ENCODE assay signal across 14 cellular contexts in the genomic region with DNA sequence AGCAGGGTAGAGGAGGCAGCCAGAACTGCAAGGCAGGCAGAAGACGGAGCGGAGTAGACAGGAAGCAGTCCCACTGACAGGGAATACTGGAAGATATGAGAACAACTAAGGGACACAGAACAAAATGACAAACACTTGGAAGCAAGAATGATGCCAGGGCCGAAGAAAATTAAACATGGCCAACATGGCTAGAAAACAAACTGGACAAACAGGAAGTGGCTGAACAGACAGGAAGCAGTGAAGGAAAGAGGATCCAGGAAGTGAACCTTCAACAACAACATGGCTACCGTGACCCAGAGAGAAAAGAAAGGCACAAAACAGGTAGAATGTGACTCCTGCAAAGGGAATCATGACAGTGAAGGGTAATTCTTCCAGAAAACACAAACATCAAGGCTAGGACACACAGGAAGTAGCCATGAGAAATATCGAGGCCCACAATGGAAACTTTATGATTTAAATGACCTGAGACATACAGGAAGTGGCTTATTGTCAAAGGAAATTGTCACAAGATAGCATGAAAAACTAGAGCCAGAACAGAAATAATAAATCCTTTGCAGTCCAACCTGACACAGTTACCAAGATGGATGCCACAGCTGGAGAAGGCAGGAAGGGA. TPM values are rescaled to one million over a fixed set of nuclear protein-coding genes. Genes with fewer than 3 reads are reported as not detected.
DNase-seq lines count a peak whose midpoint lies in the region; ATAC-seq, FAIRE-seq and TF ChIP-seq lines count a peak whose summit lies in the region.
"Had no signal": no experiment of that assay in that cellular context is flagged by ENCODE, and none has a peak within 500 bp of the region (broad histone marks: within the 10 kb centered on the region; RNA-seq: fewer than 3 reads in every experiment).

No MANE protein-coding gene starts in this region.

- no peak overlapping the region for H3K27ac ChIP-seq in ACC112 (ENCODE audit: low read depth, low read length)
- H3K27ac ChIP-seq in keratinocyte (ENCODE audit: control insufficient read depth, insufficient read depth, low read length): no peak overlapping the region
- no peak overlapping the region for H3K27ac ChIP-seq in right atrium auricular region
- H3K27ac ChIP-seq: WERI-Rb-1 had no signal

- H4K20me1 ChIP-seq in keratinocyte (ENCODE audit: control insufficient read depth, extremely low read depth, insufficient read depth, low read length): no peaks in the 10 kb centered on the region

- peak overlapping the region; percentile 47 for H2AFZ ChIP-seq in ACC112 (ENCODE audit: low read length, unreplicated experiment)
- H2AFZ ChIP-seq in keratinocyte (ENCODE audit: control insufficient read depth, low read length): peak overlapping the region; percentile 79

- H3K79me2 ChIP-seq in ACC112 (ENCODE audit: control insufficient read depth, insufficient read depth, low read length, unreplicated experiment) (no peaks in the 10 kb centered on the region), keratinocyte (ENCODE audit: control insufficient read depth, insufficient read depth, low read length) (no peaks in the 10 kb centered on the region)

- H3K4me1 ChIP-seq in ACC112 (ENCODE audit: control insufficient read depth, insufficient read depth, low read length, unreplicated experiment) (no peaks in the 10 kb centered on the region), keratinocyte (ENCODE audit: control insufficient read depth, extremely low read depth, insufficient read depth, low read length) (no peaks in the 10 kb centered on the region), HAP-1 (no peaks in the 10 kb centered on the region), right atrium auricular region (no peaks in the 10 kb centered on the region)
- H3K4me1 ChIP-seq: BE2C had no signal

- H3K36me3 Mint-ChIP-seq in T-helper 17 cell (ENCODE audit: low read depth): peaks cover 9% of the 10 kb centered on the region

- dilution Hi-C loops in keratinocyte (cut with MboI; ENCODE audit: extremely low pct_ligation_motif_present, low sequenced_read_pairs): no loop called here

- H3K9me3 ChIP-seq in T-helper 17 cell (ENCODE audit: control insufficient read depth, low read length, poor library complexity, severe bottlenecking): no peaks in the 10 kb centered on the region
- no peaks in the 10 kb centered on the region for H3K9me3 ChIP-seq in keratinocyte (ENCODE audit: control insufficient read depth, low read depth, low read length)
- no peaks in the 10 kb centered on the region for H3K9me3 ChIP-seq in HAP-1
- no peaks in the 10 kb centered on the region for H3K9me3 ChIP-seq in right atrium auricular region
- H3K9me3 ChIP-seq: BE2C had no signal

- peak overlapping the region; percentile 50 for H3K4me3 Mint-ChIP-seq in T-helper 17 cell

- H3K36me3 ChIP-seq in ACC112 (ENCODE audit: insufficient read depth, low read length) (no peaks in the 10 kb centered on the region), keratinocyte (ENCODE audit: control insufficient read depth in 2 of 2, extremely low read depth in 1 of 2, insufficient read depth in 2 of 2, low read length in 2 of 2) (no peaks in the 10 kb centered on the region), HAP-1 (replicated peaks) (no peaks in the 10 kb centered on the region), right atrium auricular region (no peaks in the 10 kb centered on the region)
- H3K36me3 ChIP-seq: BE2C, WERI-Rb-1 had no signal

- H3K4me1 Mint-ChIP-seq in T-helper 17 cell: peaks cover 26% of the 10 kb centered on the region

- FAIRE-seq in GM18507 (lab: Jason Lieb, UNC): peak; percentile 67
- no peak for FAIRE-seq in keratinocyte (lab: Jason Lieb, UNC)

- no peak for ATAC-seq in T-helper 17 cell
- ATAC-seq: Panc1 had no signal

- no peak overlapping the region for H3K4me3 ChIP-seq in ACC112 (ENCODE audit: low read depth, low read length)
- H3K4me3 ChIP-seq in keratinocyte (ENCODE audit: control insufficient read depth in 2 of 3, extremely low read depth in 1 of 3, insufficient read depth in 2 of 3, low read depth in 1 of 3, low read length in 3 of 3): no peak overlapping the region
- no peak overlapping the region for H3K4me3 ChIP-seq in HAP-1
- no peak overlapping the region for H3K4me3 ChIP-seq in right atrium auricular region

- H3K27ac Mint-ChIP-seq in T-helper 17 cell: peak overlapping the region; percentile 0

- H3K27me3 Mint-ChIP-seq in T-helper 17 cell: peaks cover 14% of the 10 kb centered on the region

- no peaks in the 10 kb centered on the region for H3K9me1 ChIP-seq in keratinocyte (ENCODE audit: control insufficient read depth, extremely low read depth, insufficient read depth, low read length)

- H3K27me3 ChIP-seq in ACC112 (ENCODE audit: insufficient read depth, low read length): no peaks in the 10 kb centered on the region
- no peaks in the 10 kb centered on the region for H3K27me3 ChIP-seq in keratinocyte (ENCODE audit: control insufficient read depth, extremely low read depth, insufficient read depth, low read length)
- H3K27me3 ChIP-seq in HAP-1 (ENCODE audit: low read depth): no peaks in the 10 kb centered on the region
- no peaks in the 10 kb centered on the region for H3K27me3 ChIP-seq in right atrium auricular region
- H3K27me3 ChIP-seq: BE2C had no signal

- in situ Hi-C loops in HAP-1 (cut with MboI; ENCODE audit: low sequenced_read_pairs): no loop called here

- TF ChIP-seq CTCF in keratinocyte (optimal IDR thresholded peaks at IDR 0.05 in 1 of 3, IDR thresholded peaks at IDR 0.05 in 1 of 3, conservative IDR thresholded peaks at IDR 0.05 in 1 of 3; ENCODE audit: extremely low read depth in 1 of 3, insufficient read depth in 2 of 3, low read length in 3 of 3): no peak
- no peak for TF ChIP-seq CTCF in right atrium auricular region (IDR thresholded peaks at IDR 0.05)

- no peak overlapping the region for H3K9ac ChIP-seq in keratinocyte (ENCODE audit: control insufficient read depth, extremely low read depth, insufficient read depth, low read length)

- DNase-seq in GM18507 (ENCODE audit: extremely low spot score, insufficient read length, low read depth) (no peak), T-helper 17 cell (no peak), keratinocyte (ENCODE audit: low read depth, low spot score) (no peak), dedifferentiated amniotic fluid mesenchymal stem cell (ENCODE audit: extremely low spot score) (no peak), HAP-1 (ENCODE audit: low spot score in 2 of 2) (no peak), right atrium auricular region (ENCODE audit: low spot score) (no peak), T1000 (lab: John Stamatoyannopoulos, UW) (no peak)
- DNase-seq: BE2C; hypothalamus; NCI-H146; stimulated activated CD4-positive, alpha-beta T cell treated with anti-CD3 and anti-CD28 coated beads, Interleukin-12 subunit alpha, Interleukin-12 subunit beta, amount 100 ng/mL, for 4 hours; WERI-Rb-1 had no signal

- no peak overlapping the region for H3K4me2 ChIP-seq in keratinocyte (ENCODE audit: control insufficient read depth, extremely low read depth, insufficient read depth, low read depth, low read length)

RNA-seq across cellular contexts. Expression of a gene that starts 9.1 kb away (rescaled TPM):
- total RNA-seq in T-helper 17 cell (under 1 TPM; 0.52 to 0.89 TPM), right atrium auricular region (1 to 10 TPM in 1 of 2 donors, under 1 TPM in 1; 0.63 to 1.5 TPM)
- polyA plus RNA-seq in keratinocyte: 0.06 to 0.18 TPM (median 0.08 TPM) in 3 replicates
- 0.15 TPM for polyA plus RNA-seq in keratinocyte (2011; ENCODE audit: low read depth)
- 0.04 and 0.05 TPM in 2 replicates for polyA plus RNA-seq in keratinocyte (2011; cell fraction: cytosol; rRNA removed)
- polyA plus RNA-seq in keratinocyte (2011; cell fraction: nucleus; rRNA removed): 0.83 and 0.93 TPM in 2 replicates
- polyA plus RNA-seq in keratinocyte (2012; ENCODE audit: low replicate concordance): 0.09 and 0.38 TPM in 2 replicates
- 0.29 TPM in 1 of 3 replicates, not detected in the others for polyA minus RNA-seq in keratinocyte
- not detected for polyA minus RNA-seq in keratinocyte (2011; cell fraction: cytosol; rRNA and poly(A)+ RNA removed)
- polyA minus RNA-seq in keratinocyte (2011; cell fraction: nucleus; rRNA and poly(A)+ RNA removed): 0.63 TPM in 1 of 2 replicates, not detected in the other

RNA-seq across cellular contexts. Expression of a gene that starts 17.3 kb away (rescaled TPM):
- total RNA-seq in T-helper 17 cell: 10 to 100 TPM; 51.0 to 64.4 TPM
- polyA plus RNA-seq in keratinocyte: 23.2 to 32.4 TPM (median 25.7 TPM) in 3 replicates
- 4.9 TPM for polyA plus RNA-seq in keratinocyte (2011; ENCODE audit: low read depth)
- polyA plus RNA-seq in keratinocyte (2011; cell fraction: cytosol; rRNA removed): 14.6 and 15.3 TPM in 2 replicates
- polyA plus RNA-seq in keratinocyte (2011; cell fraction: nucleus; rRNA removed): 62.1 and 65.8 TPM in 2 replicates
- 22.3 and 24.5 TPM in 2 replicates for polyA plus RNA-seq in keratinocyte (2012; ENCODE audit: low replicate concordance)
- polyA minus RNA-seq in keratinocyte: 30.8 to 33.3 TPM (median 32.9 TPM) in 3 replicates
- polyA minus RNA-seq in keratinocyte (2011; cell fraction: cytosol; rRNA and poly(A)+ RNA removed): 16.5 TPM
- polyA minus RNA-seq in keratinocyte (2011; cell fraction: nucleus; rRNA and poly(A)+ RNA removed): 17.1 and 19.2 TPM in 2 replicates
- 10 to 100 TPM; 17.1 to 17.4 TPM for total RNA-seq in right atrium auricular region

RNA-seq across cellular contexts. Expression of a gene that starts 17.5 kb away (rescaled TPM):
- total RNA-seq in T-helper 17 cell (10 to 100 TPM; 22.4 to 25.8 TPM), right atrium auricular region (10 to 100 TPM; 67.0 to 70.0 TPM)
- polyA plus RNA-seq in keratinocyte: 47.6 to 68.6 TPM (median 54.0 TPM) in 3 replicates
- 23.5 TPM for polyA plus RNA-seq in keratinocyte (2011; ENCODE audit: low read depth)
- 28.0 and 32.5 TPM in 2 replicates for polyA plus RNA-seq in keratinocyte (2011; cell fraction: cytosol; rRNA removed)
- polyA plus RNA-seq in keratinocyte (2011; cell fraction: nucleus; rRNA removed): 126 and 135 TPM in 2 replicates
- polyA plus RNA-seq in keratinocyte (2012; ENCODE audit: low replicate concordance): 48.9 and 98.3 TPM in 2 replicates
- polyA minus RNA-seq in keratinocyte: 36.1 to 86.7 TPM (median 50.6 TPM) in 3 replicates
- 17.3 TPM for polyA minus RNA-seq in keratinocyte (2011; cell fraction: cytosol; rRNA and poly(A)+ RNA removed)
- 40.8 and 62.0 TPM in 2 replicates for polyA minus RNA-seq in keratinocyte (2011; cell fraction: nucleus; rRNA and poly(A)+ RNA removed)

RNA-seq across cellular contexts. Expression of a gene that starts 21.3 kb away (rescaled TPM):
- 10 to 100 TPM in 1 of 2 donors, 1 to 10 TPM in 1; 7.6 to 11.9 TPM for total RNA-seq in T-helper 17 cell
- 18.6 to 22.1 TPM (median 20.7 TPM) in 3 replicates for polyA plus RNA-seq in keratinocyte
- 5.3 TPM for polyA plus RNA-seq in keratinocyte (2011; ENCODE audit: low read depth)
- polyA plus RNA-seq in keratinocyte (2011; cell fraction: cytosol; rRNA removed): 13.2 and 24.1 TPM in 2 replicates
- 13.4 and 14.7 TPM in 2 replicates for polyA plus RNA-seq in keratinocyte (2011; cell fraction: nucleus; rRNA removed)
- 13.9 and 18.3 TPM in 2 replicates for polyA plus RNA-seq in keratinocyte (2012; ENCODE audit: low replicate concordance)
- polyA minus RNA-seq in keratinocyte: 8.5 to 13.3 TPM (median 12.3 TPM) in 3 replicates
- polyA minus RNA-seq in keratinocyte (2011; cell fraction: cytosol; rRNA and poly(A)+ RNA removed): 12.5 TPM
- 2.0 and 3.7 TPM in 2 replicates for polyA minus RNA-seq in keratinocyte (2011; cell fraction: nucleus; rRNA and poly(A)+ RNA removed)
- total RNA-seq in right atrium auricular region: 10 to 100 TPM; 10.3 to 31.4 TPM

RNA-seq across cellular contexts. Expression of a gene that starts 25.1 kb away (rescaled TPM):
- total RNA-seq in T-helper 17 cell (10 to 100 TPM; 27.9 to 28.2 TPM), right atrium auricular region (10 to 100 TPM in 1 of 2 donors, 1 to 10 TPM in 1; 7.5 to 13.9 TPM)
- 20.3 to 28.3 TPM (median 23.0 TPM) in 3 replicates for polyA plus RNA-seq in keratinocyte
- polyA plus RNA-seq in keratinocyte (2011; ENCODE audit: low read depth): 5.3 TPM
- polyA plus RNA-seq in keratinocyte (2011; cell fraction: cytosol; rRNA removed): 15.0 and 20.2 TPM in 2 replicates
- 34.1 and 40.8 TPM in 2 replicates for polyA plus RNA-seq in keratinocyte (2011; cell fraction: nucleus; rRNA removed)
- 22.6 and 32.8 TPM in 2 replicates for polyA plus RNA-seq in keratinocyte (2012; ENCODE audit: low replicate concordance)
- polyA minus RNA-seq in keratinocyte: 12.8 to 30.2 TPM (median 20.1 TPM) in 3 replicates
- polyA minus RNA-seq in keratinocyte (2011; cell fraction: cytosol; rRNA and poly(A)+ RNA removed): 16.5 TPM
- polyA minus RNA-seq in keratinocyte (2011; cell fraction: nucleus; rRNA and poly(A)+ RNA removed): 5.1 and 5.7 TPM in 2 replicates
